Comparison of ENCODE assay signal across 24 cellular contexts in the genomic region with DNA sequence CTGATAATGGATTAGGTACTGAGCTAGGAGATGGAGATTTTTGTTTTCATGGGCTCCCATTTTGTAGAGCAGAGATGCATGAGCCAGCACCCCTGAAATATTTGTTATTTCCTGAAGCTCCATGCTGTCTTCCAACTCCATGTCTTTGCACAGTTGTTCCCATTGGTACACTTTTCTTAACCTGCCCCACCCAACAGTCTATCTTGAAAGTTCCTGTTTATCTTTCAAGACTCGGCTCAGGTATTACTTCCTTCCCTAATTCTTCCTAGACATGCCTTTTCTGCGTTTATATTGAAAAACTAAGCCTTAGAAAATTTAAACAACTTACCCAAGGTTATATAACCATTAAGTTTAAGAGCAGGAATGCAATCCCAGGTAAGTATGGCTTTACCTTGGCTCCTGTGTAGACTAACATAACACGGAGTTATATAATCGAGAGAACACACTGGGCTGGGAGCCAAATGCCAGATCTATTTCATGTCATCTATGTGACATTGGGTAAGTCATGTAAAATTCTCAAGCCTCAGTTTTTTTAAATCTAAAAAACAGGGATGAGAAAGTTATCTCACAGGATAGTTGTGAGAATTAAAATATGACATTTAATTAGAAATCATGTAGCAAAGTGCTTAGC.
A peak's percentile ranks its signal among the peaks of the same experiment; 100 is the strongest.
DNase-seq lines count a peak whose midpoint lies in the region; ATAC-seq and TF ChIP-seq lines count a peak whose summit lies in the region.
"Had no signal": no experiment of that assay in that cellular context is flagged by ENCODE, and none has a peak within 500 bp of the region (broad histone marks: within the 10 kb centered on the region; RNA-seq: fewer than 3 reads in every experiment).

No MANE protein-coding gene starts in this region.

- H3K9me2 ChIP-seq in neural cell (ENCODE audit: insufficient read depth, low read length): no peaks in the 10 kb centered on the region

- H3K9me3 ChIP-seq in neural cell (ENCODE audit: low read length) (no peaks in the 10 kb centered on the region), stomach (no peaks in the 10 kb centered on the region), ascending aorta (no peaks in the 10 kb centered on the region)
- H3K9me3 ChIP-seq: A549, SJCRH30 had no signal

- H3K36me3 Mint-ChIP-seq in IgD-negative memory B cell (peaks cover 5% of the 10 kb centered on the region), mesothelial cell of epicardium (no peaks in the 10 kb centered on the region)
- H3K36me3 Mint-ChIP-seq: CD14-positive monocyte had no signal

- no peaks in the 10 kb centered on the region for H3F3A ChIP-seq in neural cell (ENCODE audit: insufficient read depth, low read length, poor library complexity, severe bottlenecking)

- no peak overlapping the region for H3K4me2 ChIP-seq in neural cell (ENCODE audit: low read length)
- H3K4me2 ChIP-seq: A549, PC-9 had no signal

- peaks cover 0 to 7% (median 5%) of the 10 kb centered on the region in 4 donors for H3K4me1 ChIP-seq in stomach
- H3K4me1 ChIP-seq in ascending aorta: no peaks in the 10 kb centered on the region
- H3K4me1 ChIP-seq: A549, SJCRH30 had no signal

- peak; percentile 89 for ATAC-seq in left colon
- ATAC-seq: A549, HCT116, Right ventricle myocardium inferior had no signal

- H3K79me2 ChIP-seq in neural cell (replicated peaks; ENCODE audit: insufficient read depth, low read length): no peaks in the 10 kb centered on the region

- peaks cover 28 to 45% (median 30%) of the 10 kb centered on the region in 3 donors for H3K4me1 Mint-ChIP-seq in IgD-negative memory B cell
- peaks cover 8% of the 10 kb centered on the region for H3K4me1 Mint-ChIP-seq in mesothelial cell of epicardium
- H3K4me1 Mint-ChIP-seq: CD8-positive, alpha-beta memory T cell had no signal

- H3K27me3 Mint-ChIP-seq in IgD-negative memory B cell: no peaks in the 10 kb centered on the region
- no peaks in the 10 kb centered on the region for H3K27me3 Mint-ChIP-seq in mesothelial cell of epicardium (ENCODE audit: low read depth)

- TF ChIP-seq EP300 in neural cell (conservative IDR thresholded peaks at IDR 0.05; ENCODE audit: poor library complexity, severe bottlenecking): no peak
- no peak for TF ChIP-seq EP300 in stomach (IDR thresholded peaks at IDR 0.05)

- H3K4me3 ChIP-seq in neural cell (ENCODE audit: low read length) (no peak overlapping the region), stomach (no peak overlapping the region), ascending aorta (no peak overlapping the region)
- H3K4me3 ChIP-seq: A549, PC-9, SJCRH30 had no signal

- no peaks in the 10 kb centered on the region for H3K27me3 ChIP-seq in neural cell (ENCODE audit: insufficient read depth, low read depth, low read length)
- no peaks in the 10 kb centered on the region for H3K27me3 ChIP-seq in stomach
- H3K27me3 ChIP-seq in ascending aorta: no peaks in the 10 kb centered on the region
- H3K27me3 ChIP-seq: SJCRH30 had no signal

- no peak for TF ChIP-seq POLR2A in stomach (IDR thresholded peaks at IDR 0.05)

- WGBS in stomach, 5 donors: 32 to 47% (median 35%) methylated on average over 4 of the region's 4 CpGs

- no peak overlapping the region for H3K9ac ChIP-seq in neural cell (ENCODE audit: low read length)

- no peaks in the 10 kb centered on the region for H3K36me3 ChIP-seq in neural cell (ENCODE audit: insufficient read depth, low read length)
- H3K36me3 ChIP-seq in stomach: no peaks in the 10 kb centered on the region
- no peaks in the 10 kb centered on the region for H3K36me3 ChIP-seq in ascending aorta
- H3K36me3 ChIP-seq: SJCRH30 had no signal

- no peak for TF ChIP-seq CTCF in neural cell (IDR thresholded peaks at IDR 0.05; ENCODE audit: poor library complexity, severe bottlenecking)
- no peak for TF ChIP-seq CTCF in stomach (IDR thresholded peaks at IDR 0.05)
- no peak for TF ChIP-seq CTCF in ascending aorta (IDR thresholded peaks at IDR 0.05)
- TF ChIP-seq CTCF in mesothelial cell of epicardium (IDR thresholded peaks at IDR 0.05; ENCODE audit: unreplicated experiment): no peak

- no peak overlapping the region for H3K27ac Mint-ChIP-seq in IgD-negative memory B cell
- no peak overlapping the region for H3K27ac Mint-ChIP-seq in mesothelial cell of epicardium
- H3K27ac Mint-ChIP-seq: CD8-positive, alpha-beta memory T cell had no signal

- TF ChIP-seq RAD21 in neural cell (conservative IDR thresholded peaks at IDR 0.05): no peak

- intact Hi-C loops in left colon (cut with DNase I, micrococcal nuclease): no loop called here
- intact Hi-C loops in stomach (cut with DNase I; ENCODE audit: low total_unique reads): no loop called here
- intact Hi-C loops in ascending aorta (cut with DNase I): no loop called here

- H3K27ac ChIP-seq in neural cell (ENCODE audit: low read length) (peak overlapping the region; percentile 1), stomach (no peak overlapping the region), ascending aorta (no peak overlapping the region)
- H3K27ac ChIP-seq: A549, PC-9, SJCRH30 had no signal

- H3K9me3 Mint-ChIP-seq in IgD-negative memory B cell (peaks cover 0 to 2% (median 0%) of the 10 kb centered on the region in 3 donors), mesothelial cell of epicardium (no peaks in the 10 kb centered on the region)
- H3K9me3 Mint-ChIP-seq: CD14-positive monocyte; CD8-positive, alpha-beta memory T cell had no signal

- H4K20me1 ChIP-seq in neural cell (ENCODE audit: insufficient read depth): no peaks in the 10 kb centered on the region

- peak in 1 of 2 donors; percentile 57 for DNase-seq in left colon
- peak; percentile 30 for DNase-seq in stomach
- DNase-seq in ascending aorta (ENCODE audit: low spot score in 2 of 2): no peak
- DNase-seq in mesothelial cell of epicardium (ENCODE audit: low spot score in 2 of 2, unreplicated experiment in 2 of 2): no peak
- DNase-seq in AG20443 (ENCODE audit: low spot score): no peak
- DNase-seq: Calu3; CD8-positive, alpha-beta memory T cell; DMS79 treated with DMSO at 0.1 percent for 48 hours; GF-D8; Karpas-422; NCI-H1092; NCI-H1417 treated with DMSO at 0.1 percent for 48 hours; NCI-H1694 treated with DMSO at 0.1 percent for 48 hours; NCI-H2081 treated with DMSO at 0.1 percent for 48 hours; NCI-H446 treated with DMSO at 0.1 percent for 48 hours; NCI-H526; PC-9; SJCRH30 had no signal

- H2AFZ ChIP-seq in neural cell (ENCODE audit: low read depth, low read length): no peak overlapping the region
- H2AFZ ChIP-seq: PC-9 had no signal

- H3K4me3 Mint-ChIP-seq in IgD-negative memory B cell (peak overlapping the region; percentile 58 to 90 (median 76)), mesothelial cell of epicardium (no peak overlapping the region)
- H3K4me3 Mint-ChIP-seq: CD14-positive monocyte; CD8-positive, alpha-beta memory T cell had no signal

TF ChIP-seq in neural cell, 6 proteins besides CTCF, POLR2A, EP300 and RAD21:
- TF ChIP-seq SMC3 (conservative IDR thresholded peaks at IDR 0.05; ENCODE audit: poor library complexity): no peak
- TF ChIP-seq, protein P1, sequence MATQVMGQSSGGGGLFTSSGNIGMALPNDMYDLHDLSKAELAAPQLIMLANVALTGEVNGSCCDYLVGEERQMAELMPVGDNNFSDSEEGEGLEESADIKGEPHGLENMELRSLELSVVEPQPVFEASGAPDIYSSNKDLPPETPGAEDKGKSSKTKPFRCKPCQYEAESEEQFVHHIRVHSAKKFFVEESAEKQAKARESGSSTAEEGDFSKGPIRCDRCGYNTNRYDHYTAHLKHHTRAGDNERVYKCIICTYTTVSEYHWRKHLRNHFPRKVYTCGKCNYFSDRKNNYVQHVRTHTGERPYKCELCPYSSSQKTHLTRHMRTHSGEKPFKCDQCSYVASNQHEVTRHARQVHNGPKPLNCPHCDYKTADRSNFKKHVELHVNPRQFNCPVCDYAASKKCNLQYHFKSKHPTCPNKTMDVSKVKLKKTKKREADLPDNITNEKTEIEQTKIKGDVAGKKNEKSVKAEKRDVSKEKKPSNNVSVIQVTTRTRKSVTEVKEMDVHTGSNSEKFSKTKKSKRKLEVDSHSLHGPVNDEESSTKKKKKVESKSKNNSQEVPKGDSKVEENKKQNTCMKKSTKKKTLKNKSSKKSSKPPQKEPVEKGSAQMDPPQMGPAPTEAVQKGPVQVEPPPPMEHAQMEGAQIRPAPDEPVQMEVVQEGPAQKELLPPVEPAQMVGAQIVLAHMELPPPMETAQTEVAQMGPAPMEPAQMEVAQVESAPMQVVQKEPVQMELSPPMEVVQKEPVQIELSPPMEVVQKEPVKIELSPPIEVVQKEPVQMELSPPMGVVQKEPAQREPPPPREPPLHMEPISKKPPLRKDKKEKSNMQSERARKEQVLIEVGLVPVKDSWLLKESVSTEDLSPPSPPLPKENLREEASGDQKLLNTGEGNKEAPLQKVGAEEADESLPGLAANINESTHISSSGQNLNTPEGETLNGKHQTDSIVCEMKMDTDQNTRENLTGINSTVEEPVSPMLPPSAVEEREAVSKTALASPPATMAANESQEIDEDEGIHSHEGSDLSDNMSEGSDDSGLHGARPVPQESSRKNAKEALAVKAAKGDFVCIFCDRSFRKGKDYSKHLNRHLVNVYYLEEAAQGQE (IDR thresholded peaks at IDR 0.05; ENCODE audit: borderline replicate concordance): no peak
- TF ChIP-seq POLR2AphosphoS5 (IDR thresholded peaks at IDR 0.05): no peak
- no peak for TF ChIP-seq EZH2 (IDR thresholded peaks at IDR 0.05; ENCODE audit: borderline replicate concordance, insufficient read depth, low read length, poor library complexity, severe bottlenecking)
- no peak for TF ChIP-seq TAF1 (IDR thresholded peaks at IDR 0.05; ENCODE audit: low read depth)
- no peak for TF ChIP-seq MXI1 (conservative IDR thresholded peaks at IDR 0.05; ENCODE audit: poor library complexity, severe bottlenecking)
TF ChIP-seq in neural cell: peak in this region for 0.
